In the genomic region with DNA sequence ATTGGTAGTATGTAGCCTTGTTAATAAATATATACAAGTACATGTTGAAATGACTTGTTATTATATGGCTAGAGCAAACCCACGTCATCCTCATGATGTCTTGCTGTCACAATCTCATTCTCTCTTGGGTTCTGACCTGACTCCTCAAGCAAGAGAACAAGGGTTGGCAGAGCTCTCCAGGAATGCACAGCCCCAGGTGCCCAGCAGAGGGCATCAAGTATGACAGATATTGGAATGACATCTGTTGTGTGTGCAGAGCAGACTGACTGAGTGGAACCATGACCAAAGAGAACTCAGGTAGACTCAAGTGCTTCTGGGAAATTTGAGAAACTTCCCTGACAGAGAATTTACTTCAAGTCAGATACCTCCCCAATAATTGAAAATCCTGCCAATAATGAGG, we compare ENCODE assay signal across 13 cellular contexts.
A peak's percentile ranks its signal among the peaks of the same experiment; 100 is the strongest.
DNase-seq lines count a peak whose midpoint lies in the region; TF ChIP-seq lines count a peak whose summit lies in the region.
"Had no signal": no experiment of that assay in that cellular context is flagged by ENCODE, and none has a peak within 500 bp of the region (broad histone marks: within the 10 kb centered on the region; RNA-seq: fewer than 3 reads in every experiment).

No MANE protein-coding gene starts in this region.

- no peak overlapping the region for H3K4me3 ChIP-seq in LNCaP clone FGC (ENCODE audit: low read depth, low read length)
- H3K4me3 ChIP-seq: spleen had no signal

- in situ Hi-C loops in ACHN (cut with HindIII; ENCODE audit: low pct_ligation_motif_present, low pct_unique_long_range_greater_than_20kb, low sequenced_read_pairs): no loop called here

- peak; percentile 58 for TF ChIP-seq CTCF in LNCaP clone FGC (IDR thresholded peaks at IDR 0.05; ENCODE audit: control insufficient read depth, extremely low read depth, insufficient read depth)
- TF ChIP-seq CTCF in VCaP (conservative IDR thresholded peaks at IDR 0.05): peak; percentile 61
- no peak for TF ChIP-seq CTCF in RWPE1 (conservative IDR thresholded peaks at IDR 0.05; ENCODE audit: low read depth)

- no peak overlapping the region for H3K27ac ChIP-seq in VCaP
- no peak overlapping the region for H3K27ac ChIP-seq in RWPE1
- H3K27ac ChIP-seq: spleen had no signal

- POLR2A ChIA-PET in RWPE1 (lab: Yijun Ruan, JAX; ENCODE audit: low non-redundant PET): no interaction called here

- DNase-seq in ACHN (peak; percentile 15), COR-L47 (lab: John Stamatoyannopoulos, UW) (peak; percentile 22), LNCaP clone FGC (ENCODE audit: low read depth) (no peak), HPDE6-E6E7 (ENCODE audit: extremely low spot score) (no peak), RWPE1 (ENCODE audit: low spot score) (no peak), pons (ENCODE audit: low spot score) (no peak)
- DNase-seq: activated CD8-positive, alpha-beta memory T cell treated with anti-CD3 and anti-CD28 coated beads for 24 hours; CD4-positive, alpha-beta T cell; NCI-H2029; nucleus accumbens; spleen; T-helper 17 cell had no signal

- CTCF ChIA-PET in RWPE1 (lab: Yijun Ruan, JAX): no interaction called here

Comparison
In these comparisons a context has a peak if more than half of its experiments do, and no peak if none do; other contexts are left out.
1. DNase-seq: peak in ACHN (single experiment) and COR-L47 (single experiment); none in LNCaP clone FGC (single experiment), HPDE6-E6E7 (single experiment), RWPE1 (single experiment) and pons (single experiment).